Comparison of ENCODE assay signal across 3 cellular contexts in the genomic region with DNA sequence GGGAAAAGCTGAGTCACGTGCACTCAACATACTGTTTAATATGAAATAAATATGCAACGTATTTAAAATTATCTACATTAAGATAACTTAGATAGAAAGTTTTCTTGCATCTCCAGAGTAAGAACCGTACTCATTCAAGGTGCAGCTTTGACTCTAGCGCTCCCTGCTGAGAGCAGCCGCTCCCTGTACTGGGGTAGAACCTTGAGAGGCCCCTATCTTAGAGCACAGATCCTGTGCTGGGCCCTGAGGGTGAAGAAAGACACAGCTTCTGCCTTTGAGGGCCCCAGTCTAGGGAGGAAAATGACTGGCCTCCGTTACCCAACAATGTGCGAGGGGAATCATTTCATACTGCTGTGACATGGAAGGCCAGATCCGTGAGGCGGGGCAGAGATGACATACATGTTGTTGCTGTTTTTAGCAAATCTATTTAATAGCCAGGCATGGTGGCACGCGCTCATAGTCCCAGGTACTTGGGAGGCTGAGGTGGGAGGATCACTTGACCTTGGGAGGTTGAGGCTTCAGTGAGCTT.
TF ChIP-seq lines count a peak whose summit lies in the region.

No MANE protein-coding gene starts in this region.

TF ChIP-seq in SK-N-SH treated with all-trans-retinoic acid at 6 μM for 48 hours, 23 proteins besides CTCF, POLR2A, EP300 and RAD21 (continued from another document):
- TF ChIP-seq GLIS3 (CRISPR knock-in tag; IDR thresholded peaks at IDR 0.05) = no peak

TF ChIP-seq in SK-N-SH, 30 proteins besides CTCF, POLR2A, EP300 and RAD21 (continued from another document):
- TF ChIP-seq GABPA (IDR thresholded peaks at IDR 0.05; ENCODE audit: low read depth) = no peak
- TF ChIP-seq, protein P1, sequence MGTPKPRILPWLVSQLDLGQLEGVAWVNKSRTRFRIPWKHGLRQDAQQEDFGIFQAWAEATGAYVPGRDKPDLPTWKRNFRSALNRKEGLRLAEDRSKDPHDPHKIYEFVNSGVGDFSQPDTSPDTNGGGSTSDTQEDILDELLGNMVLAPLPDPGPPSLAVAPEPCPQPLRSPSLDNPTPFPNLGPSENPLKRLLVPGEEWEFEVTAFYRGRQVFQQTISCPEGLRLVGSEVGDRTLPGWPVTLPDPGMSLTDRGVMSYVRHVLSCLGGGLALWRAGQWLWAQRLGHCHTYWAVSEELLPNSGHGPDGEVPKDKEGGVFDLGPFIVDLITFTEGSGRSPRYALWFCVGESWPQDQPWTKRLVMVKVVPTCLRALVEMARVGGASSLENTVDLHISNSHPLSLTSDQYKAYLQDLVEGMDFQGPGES (IDR thresholded peaks at IDR 0.05; ENCODE audit: low read depth, low read length) = no peak
- TF ChIP-seq, protein P2, sequence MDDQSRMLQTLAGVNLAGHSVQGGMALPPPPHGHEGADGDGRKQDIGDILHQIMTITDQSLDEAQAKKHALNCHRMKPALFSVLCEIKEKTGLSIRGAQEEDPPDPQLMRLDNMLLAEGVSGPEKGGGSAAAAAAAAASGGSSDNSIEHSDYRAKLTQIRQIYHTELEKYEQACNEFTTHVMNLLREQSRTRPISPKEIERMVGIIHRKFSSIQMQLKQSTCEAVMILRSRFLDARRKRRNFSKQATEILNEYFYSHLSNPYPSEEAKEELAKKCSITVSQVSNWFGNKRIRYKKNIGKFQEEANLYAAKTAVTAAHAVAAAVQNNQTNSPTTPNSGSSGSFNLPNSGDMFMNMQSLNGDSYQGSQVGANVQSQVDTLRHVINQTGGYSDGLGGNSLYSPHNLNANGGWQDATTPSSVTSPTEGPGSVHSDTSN (IDR thresholded peaks at IDR 0.05) = no peak
- TF ChIP-seq, protein P3, sequence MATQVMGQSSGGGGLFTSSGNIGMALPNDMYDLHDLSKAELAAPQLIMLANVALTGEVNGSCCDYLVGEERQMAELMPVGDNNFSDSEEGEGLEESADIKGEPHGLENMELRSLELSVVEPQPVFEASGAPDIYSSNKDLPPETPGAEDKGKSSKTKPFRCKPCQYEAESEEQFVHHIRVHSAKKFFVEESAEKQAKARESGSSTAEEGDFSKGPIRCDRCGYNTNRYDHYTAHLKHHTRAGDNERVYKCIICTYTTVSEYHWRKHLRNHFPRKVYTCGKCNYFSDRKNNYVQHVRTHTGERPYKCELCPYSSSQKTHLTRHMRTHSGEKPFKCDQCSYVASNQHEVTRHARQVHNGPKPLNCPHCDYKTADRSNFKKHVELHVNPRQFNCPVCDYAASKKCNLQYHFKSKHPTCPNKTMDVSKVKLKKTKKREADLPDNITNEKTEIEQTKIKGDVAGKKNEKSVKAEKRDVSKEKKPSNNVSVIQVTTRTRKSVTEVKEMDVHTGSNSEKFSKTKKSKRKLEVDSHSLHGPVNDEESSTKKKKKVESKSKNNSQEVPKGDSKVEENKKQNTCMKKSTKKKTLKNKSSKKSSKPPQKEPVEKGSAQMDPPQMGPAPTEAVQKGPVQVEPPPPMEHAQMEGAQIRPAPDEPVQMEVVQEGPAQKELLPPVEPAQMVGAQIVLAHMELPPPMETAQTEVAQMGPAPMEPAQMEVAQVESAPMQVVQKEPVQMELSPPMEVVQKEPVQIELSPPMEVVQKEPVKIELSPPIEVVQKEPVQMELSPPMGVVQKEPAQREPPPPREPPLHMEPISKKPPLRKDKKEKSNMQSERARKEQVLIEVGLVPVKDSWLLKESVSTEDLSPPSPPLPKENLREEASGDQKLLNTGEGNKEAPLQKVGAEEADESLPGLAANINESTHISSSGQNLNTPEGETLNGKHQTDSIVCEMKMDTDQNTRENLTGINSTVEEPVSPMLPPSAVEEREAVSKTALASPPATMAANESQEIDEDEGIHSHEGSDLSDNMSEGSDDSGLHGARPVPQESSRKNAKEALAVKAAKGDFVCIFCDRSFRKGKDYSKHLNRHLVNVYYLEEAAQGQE (IDR thresholded peaks at IDR 0.05; ENCODE audit: low read depth, low read length) = no peak
- TF ChIP-seq NFIC (IDR thresholded peaks at IDR 0.05; ENCODE audit: borderline replicate concordance) = no peak
- TF ChIP-seq, protein P4, sequence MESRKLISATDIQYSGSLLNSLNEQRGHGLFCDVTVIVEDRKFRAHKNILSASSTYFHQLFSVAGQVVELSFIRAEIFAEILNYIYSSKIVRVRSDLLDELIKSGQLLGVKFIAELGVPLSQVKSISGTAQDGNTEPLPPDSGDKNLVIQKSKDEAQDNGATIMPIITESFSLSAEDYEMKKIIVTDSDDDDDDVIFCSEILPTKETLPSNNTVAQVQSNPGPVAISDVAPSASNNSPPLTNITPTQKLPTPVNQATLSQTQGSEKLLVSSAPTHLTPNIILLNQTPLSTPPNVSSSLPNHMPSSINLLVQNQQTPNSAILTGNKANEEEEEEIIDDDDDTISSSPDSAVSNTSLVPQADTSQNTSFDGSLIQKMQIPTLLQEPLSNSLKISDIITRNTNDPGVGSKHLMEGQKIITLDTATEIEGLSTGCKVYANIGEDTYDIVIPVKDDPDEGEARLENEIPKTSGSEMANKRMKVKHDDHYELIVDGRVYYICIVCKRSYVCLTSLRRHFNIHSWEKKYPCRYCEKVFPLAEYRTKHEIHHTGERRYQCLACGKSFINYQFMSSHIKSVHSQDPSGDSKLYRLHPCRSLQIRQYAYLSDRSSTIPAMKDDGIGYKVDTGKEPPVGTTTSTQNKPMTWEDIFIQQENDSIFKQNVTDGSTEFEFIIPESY (IDR thresholded peaks at IDR 0.05; ENCODE audit: borderline replicate concordance, low read depth) = no peak
- TF ChIP-seq FOXJ3 (CRISPR knock-in tag; IDR thresholded peaks at IDR 0.05) = no peak
- no peak for TF ChIP-seq GATA2 (CRISPR knock-in tag; IDR thresholded peaks at IDR 0.05)
- TF ChIP-seq TCF12 (IDR thresholded peaks at IDR 0.05) = no peak
- TF ChIP-seq RCOR1 (IDR thresholded peaks at IDR 0.05; ENCODE audit: low read length) = no peak
- TF ChIP-seq RXRA (IDR thresholded peaks at IDR 0.05; ENCODE audit: borderline replicate concordance, low read depth) = no peak
- TF ChIP-seq NRF1 (IDR thresholded peaks at IDR 0.05; ENCODE audit: low read depth, low read length) = no peak
- no peak for TF ChIP-seq MEF2A (IDR thresholded peaks at IDR 0.05; ENCODE audit: borderline replicate concordance, low read depth)
- TF ChIP-seq ELF1 (IDR thresholded peaks at IDR 0.05) = no peak
- TF ChIP-seq, protein P5, sequence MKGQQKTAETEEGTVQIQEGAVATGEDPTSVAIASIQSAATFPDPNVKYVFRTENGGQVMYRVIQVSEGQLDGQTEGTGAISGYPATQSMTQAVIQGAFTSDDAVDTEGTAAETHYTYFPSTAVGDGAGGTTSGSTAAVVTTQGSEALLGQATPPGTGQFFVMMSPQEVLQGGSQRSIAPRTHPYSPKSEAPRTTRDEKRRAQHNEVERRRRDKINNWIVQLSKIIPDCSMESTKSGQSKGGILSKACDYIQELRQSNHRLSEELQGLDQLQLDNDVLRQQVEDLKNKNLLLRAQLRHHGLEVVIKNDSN (IDR thresholded peaks at IDR 0.05; ENCODE audit: borderline replicate concordance, low read depth) = no peak
- TF ChIP-seq, protein P6, sequence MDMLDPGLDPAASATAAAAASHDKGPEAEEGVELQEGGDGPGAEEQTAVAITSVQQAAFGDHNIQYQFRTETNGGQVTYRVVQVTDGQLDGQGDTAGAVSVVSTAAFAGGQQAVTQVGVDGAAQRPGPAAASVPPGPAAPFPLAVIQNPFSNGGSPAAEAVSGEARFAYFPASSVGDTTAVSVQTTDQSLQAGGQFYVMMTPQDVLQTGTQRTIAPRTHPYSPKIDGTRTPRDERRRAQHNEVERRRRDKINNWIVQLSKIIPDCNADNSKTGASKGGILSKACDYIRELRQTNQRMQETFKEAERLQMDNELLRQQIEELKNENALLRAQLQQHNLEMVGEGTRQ (IDR thresholded peaks at IDR 0.05; ENCODE audit: borderline replicate concordance, low read depth, low read length) = no peak
- no peak for TF ChIP-seq FOXM1 (IDR thresholded peaks at IDR 0.05; ENCODE audit: low read depth)

TF ChIP-seq in GM23338, 12 proteins besides CTCF, POLR2A, EP300 and RAD21:
- TF ChIP-seq STAT1 (IDR thresholded peaks at IDR 0.05; ENCODE audit: unreplicated experiment) (no peak), JUNB (IDR thresholded peaks at IDR 0.05; ENCODE audit: unreplicated experiment) (no peak), EZH2 (IDR thresholded peaks at IDR 0.05; ENCODE audit: low read depth, unreplicated experiment) (no peak), EZH2phosphoT487 (IDR thresholded peaks at IDR 0.05; ENCODE audit: unreplicated experiment) (no peak), CREB1 (CRISPR knock-in tag; IDR thresholded peaks at IDR 0.05; ENCODE audit: low read depth) (no peak)
- TF ChIP-seq, protein P7, sequence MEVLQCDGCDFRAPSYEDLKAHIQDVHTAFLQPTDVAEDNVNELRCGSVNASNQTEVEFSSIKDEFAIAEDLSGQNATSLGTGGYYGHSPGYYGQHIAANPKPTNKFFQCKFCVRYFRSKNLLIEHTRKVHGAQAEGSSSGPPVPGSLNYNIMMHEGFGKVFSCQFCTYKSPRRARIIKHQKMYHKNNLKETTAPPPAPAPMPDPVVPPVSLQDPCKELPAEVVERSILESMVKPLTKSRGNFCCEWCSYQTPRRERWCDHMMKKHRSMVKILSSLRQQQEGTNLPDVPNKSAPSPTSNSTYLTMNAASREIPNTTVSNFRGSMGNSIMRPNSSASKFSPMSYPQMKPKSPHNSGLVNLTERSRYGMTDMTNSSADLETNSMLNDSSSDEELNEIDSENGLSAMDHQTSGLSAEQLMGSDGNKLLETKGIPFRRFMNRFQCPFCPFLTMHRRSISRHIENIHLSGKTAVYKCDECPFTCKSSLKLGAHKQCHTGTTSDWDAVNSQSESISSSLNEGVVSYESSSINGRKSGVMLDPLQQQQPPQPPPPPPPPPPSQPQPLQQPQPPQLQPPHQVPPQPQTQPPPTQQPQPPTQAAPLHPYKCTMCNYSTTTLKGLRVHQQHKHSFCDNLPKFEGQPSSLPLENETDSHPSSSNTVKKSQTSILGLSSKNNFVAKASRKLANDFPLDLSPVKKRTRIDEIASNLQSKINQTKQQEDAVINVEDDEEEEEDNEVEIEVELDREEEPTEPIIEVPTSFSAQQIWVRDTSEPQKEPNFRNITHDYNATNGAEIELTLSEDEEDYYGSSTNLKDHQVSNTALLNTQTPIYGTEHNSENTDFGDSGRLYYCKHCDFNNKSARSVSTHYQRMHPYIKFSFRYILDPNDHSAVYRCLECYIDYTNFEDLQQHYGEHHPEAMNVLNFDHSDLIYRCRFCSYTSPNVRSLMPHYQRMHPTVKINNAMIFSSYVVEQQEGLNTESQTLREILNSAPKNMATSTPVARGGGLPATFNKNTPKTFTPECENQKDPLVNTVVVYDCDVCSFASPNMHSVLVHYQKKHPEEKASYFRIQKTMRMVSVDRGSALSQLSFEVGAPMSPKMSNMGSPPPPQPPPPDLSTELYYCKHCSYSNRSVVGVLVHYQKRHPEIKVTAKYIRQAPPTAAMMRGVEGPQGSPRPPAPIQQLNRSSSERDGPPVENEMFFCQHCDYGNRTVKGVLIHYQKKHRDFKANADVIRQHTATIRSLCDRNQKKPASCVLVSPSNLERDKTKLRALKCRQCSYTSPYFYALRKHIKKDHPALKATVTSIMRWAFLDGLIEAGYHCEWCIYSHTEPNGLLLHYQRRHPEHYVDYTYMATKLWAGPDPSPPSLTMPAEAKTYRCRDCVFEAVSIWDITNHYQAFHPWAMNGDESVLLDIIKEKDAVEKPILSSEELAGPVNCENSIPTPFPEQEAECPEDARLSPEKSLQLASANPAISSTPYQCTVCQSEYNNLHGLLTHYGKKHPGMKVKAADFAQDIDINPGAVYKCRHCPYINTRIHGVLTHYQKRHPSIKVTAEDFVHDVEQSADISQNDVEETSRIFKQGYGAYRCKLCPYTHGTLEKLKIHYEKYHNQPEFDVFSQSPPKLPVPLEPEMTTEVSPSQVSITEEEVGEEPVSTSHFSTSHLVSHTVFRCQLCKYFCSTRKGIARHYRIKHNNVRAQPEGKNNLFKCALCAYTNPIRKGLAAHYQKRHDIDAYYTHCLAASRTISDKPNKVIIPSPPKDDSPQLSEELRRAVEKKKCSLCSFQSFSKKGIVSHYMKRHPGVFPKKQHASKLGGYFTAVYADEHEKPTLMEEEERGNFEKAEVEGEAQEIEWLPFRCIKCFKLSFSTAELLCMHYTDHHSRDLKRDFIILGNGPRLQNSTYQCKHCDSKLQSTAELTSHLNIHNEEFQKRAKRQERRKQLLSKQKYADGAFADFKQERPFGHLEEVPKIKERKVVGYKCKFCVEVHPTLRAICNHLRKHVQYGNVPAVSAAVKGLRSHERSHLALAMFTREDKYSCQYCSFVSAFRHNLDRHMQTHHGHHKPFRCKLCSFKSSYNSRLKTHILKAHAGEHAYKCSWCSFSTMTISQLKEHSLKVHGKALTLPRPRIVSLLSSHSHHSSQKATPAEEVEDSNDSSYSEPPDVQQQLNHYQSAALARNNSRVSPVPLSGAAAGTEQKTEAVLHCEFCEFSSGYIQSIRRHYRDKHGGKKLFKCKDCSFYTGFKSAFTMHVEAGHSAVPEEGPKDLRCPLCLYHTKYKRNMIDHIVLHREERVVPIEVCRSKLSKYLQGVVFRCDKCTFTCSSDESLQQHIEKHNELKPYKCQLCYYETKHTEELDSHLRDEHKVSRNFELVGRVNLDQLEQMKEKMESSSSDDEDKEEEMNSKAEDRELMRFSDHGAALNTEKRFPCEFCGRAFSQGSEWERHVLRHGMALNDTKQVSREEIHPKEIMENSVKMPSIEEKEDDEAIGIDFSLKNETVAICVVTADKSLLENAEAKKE (CRISPR knock-in tag; IDR thresholded peaks at IDR 0.05) = no peak
